ENCODE assay signal across 8 cellular contexts in the genomic region with DNA sequence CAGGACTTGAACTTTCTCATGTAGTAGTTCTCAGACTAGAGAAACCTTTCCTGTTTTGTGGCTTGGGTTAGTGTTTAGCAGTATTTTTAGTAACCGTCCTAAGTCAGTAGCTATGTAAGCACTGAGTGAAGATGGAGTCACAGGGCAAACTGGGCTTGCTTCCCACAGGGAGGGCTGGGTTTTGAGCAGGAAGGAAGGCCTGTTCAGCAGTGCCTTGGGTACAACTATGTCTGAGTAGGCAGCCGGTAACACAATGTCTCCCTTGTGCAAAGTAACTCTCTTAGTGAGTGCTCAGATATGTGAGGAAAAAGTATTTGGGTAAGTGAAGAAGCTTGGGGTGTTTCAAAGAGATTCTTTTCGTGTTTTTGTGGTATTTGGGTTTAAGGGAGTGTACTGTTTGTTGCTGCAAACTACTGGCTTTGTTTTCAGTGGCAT.
DNase-seq lines count a peak whose midpoint lies in the region; ATAC-seq and TF ChIP-seq lines count a peak whose summit lies in the region.

No MANE protein-coding gene starts in this region.

- H3K36me3 ChIP-seq in CD8-positive, alpha-beta memory T cell (ENCODE audit: insufficient read depth, low read length): no peaks in the 10 kb centered on the region
- peaks cover 9% of the 10 kb centered on the region for H3K36me3 ChIP-seq in thymus (ENCODE audit: control insufficient read depth, insufficient read depth)

- no peaks in the 10 kb centered on the region for H3K27me3 Mint-ChIP-seq in CD8-positive, alpha-beta memory T cell
- H3K27me3 Mint-ChIP-seq in HFFc6 (ENCODE audit: insufficient read depth): no peaks in the 10 kb centered on the region; the same call in 1 of the 2 replicates
- no peaks in the 10 kb centered on the region for H3K27me3 Mint-ChIP-seq in T-cell
- no peaks in the 10 kb centered on the region for H3K27me3 Mint-ChIP-seq in mesothelial cell of epicardium (ENCODE audit: low read depth)

- H3K4me1 ChIP-seq in CD8-positive, alpha-beta memory T cell (ENCODE audit: insufficient read depth, low read length): peaks cover 30% of the 10 kb centered on the region
- H3K4me1 ChIP-seq in thymus (ENCODE audit: control insufficient read depth, insufficient read depth, low read length): no peaks in the 10 kb centered on the region

- H3K9me3 ChIP-seq in CD8-positive, alpha-beta memory T cell (ENCODE audit: low read length): peaks cover 10% of the 10 kb centered on the region
- no peaks in the 10 kb centered on the region for H3K9me3 ChIP-seq in thymus (ENCODE audit: control insufficient read depth)

- peaks cover 20 to 68% (median 30%) of the 10 kb centered on the region in 3 donors for H3K36me3 Mint-ChIP-seq in CD8-positive, alpha-beta memory T cell
- H3K36me3 Mint-ChIP-seq in HFFc6 (ENCODE audit: low read depth) (peaks cover 11% of the 10 kb centered on the region), T-cell (peaks cover 46% of the 10 kb centered on the region), mesothelial cell of epicardium (peaks cover 39% of the 10 kb centered on the region)

- H3K27me3 ChIP-seq in CD8-positive, alpha-beta memory T cell (ENCODE audit: insufficient read depth, low read length, poor library complexity, severe bottlenecking): no peaks in the 10 kb centered on the region
- no peaks in the 10 kb centered on the region for H3K27me3 ChIP-seq in thymus (ENCODE audit: control insufficient read depth, insufficient read depth)

- POLR2A ChIA-PET in CD8-positive, alpha-beta memory T cell (lab: Charles Lee): no interaction called here
- POLR2A ChIA-PET in T-cell (lab: Charles Lee): interaction anchor here in 1 of 2 donors (1.6 kb wide), 1 partner anchor 79 kb away, joined by 4 read pairs; no protein-coding TSS in a partner anchor

- CTCF ChIA-PET in CD8-positive, alpha-beta memory T cell (lab: Charles Lee): no interaction called here
- CTCF ChIA-PET in T-cell (lab: Charles Lee): interaction anchor here in 1 of 2 donors (0.7 kb wide), 1 partner anchor 275 kb away, joined by 3 read pairs; no protein-coding TSS in a partner anchor

- ATAC-seq in T-cell (replicated peaks in 1 of 4) (peak in 3 of 4 experiments; percentile 71 to 85 (median 73)), GM21526 (IDR thresholded peaks at IDR 0.05; ENCODE audit: low FRiP score, unreplicated experiment) (no peak), GM19328 (IDR thresholded peaks at IDR 0.05; ENCODE audit: unreplicated experiment) (no peak)

- 5% methylated on average over 3 of the region's 3 CpGs for WGBS in thymus

- no peak overlapping the region for H3K4me3 ChIP-seq in CD8-positive, alpha-beta memory T cell (ENCODE audit: low read length)
- H3K4me3 ChIP-seq in epithelial cell of esophagus (ENCODE audit: low read length) (peak overlapping the region; percentile 10), thymus (ENCODE audit: low read length) (no peak overlapping the region)

- peaks cover 57 to 82% (median 78%) of the 10 kb centered on the region in 3 donors for H3K4me1 Mint-ChIP-seq in CD8-positive, alpha-beta memory T cell
- H3K4me1 Mint-ChIP-seq in HFFc6 (ENCODE audit: low read depth): peaks cover 56% of the 10 kb centered on the region
- H3K4me1 Mint-ChIP-seq in T-cell: peaks cover 59 to 71% (median 61%) of the 10 kb centered on the region in 3 donors
- peaks cover 13% of the 10 kb centered on the region for H3K4me1 Mint-ChIP-seq in mesothelial cell of epicardium

- DNase-seq in CD8-positive, alpha-beta memory T cell: peak in 1 of 5 donors; percentile 19
- DNase-seq in HFFc6: peak; percentile 93
- peak in 11 of 34 experiments; percentile 1 to 25 (median 6) for DNase-seq in T-cell
- DNase-seq in epithelial cell of esophagus (ENCODE audit: low read depth): peak; percentile 94
- no peak for DNase-seq in mesothelial cell of epicardium (ENCODE audit: low spot score in 2 of 2, unreplicated experiment in 2 of 2)

- no peak overlapping the region for H3K27ac ChIP-seq in CD8-positive, alpha-beta memory T cell (ENCODE audit: low read depth, low read length)
- peak overlapping the region; percentile 77 for H3K27ac ChIP-seq in thymus (ENCODE audit: low read depth)

- peak overlapping the region; percentile 46 to 94 (median 68) for H3K27ac Mint-ChIP-seq in CD8-positive, alpha-beta memory T cell
- H3K27ac Mint-ChIP-seq in HFFc6: peak overlapping the region; percentile 98
- peak overlapping the region; percentile 19 to 88 for H3K27ac Mint-ChIP-seq in T-cell
- peak overlapping the region; percentile 82 for H3K27ac Mint-ChIP-seq in mesothelial cell of epicardium

- peak overlapping the region in 6 of 7 donors; percentile 25 to 75 (median 40) for H3K4me3 Mint-ChIP-seq in CD8-positive, alpha-beta memory T cell
- H3K4me3 Mint-ChIP-seq in HFFc6 (peak overlapping the region; percentile 88), T-cell (peak overlapping the region in 2 of 3 donors; percentile 28 to 59), mesothelial cell of epicardium (no peak overlapping the region)

- TF ChIP-seq CTCF in HFFc6 (IDR thresholded peaks at IDR 0.05) (no peak), epithelial cell of esophagus (IDR thresholded peaks at IDR 0.05; ENCODE audit: insufficient read depth, low read depth, low read length, missing control alignments) (no peak), mesothelial cell of epicardium (IDR thresholded peaks at IDR 0.05; ENCODE audit: unreplicated experiment) (no peak)

- H3K9me3 Mint-ChIP-seq in CD8-positive, alpha-beta memory T cell: peaks cover 6 to 11% (median 8%) of the 10 kb centered on the region in 5 donors
- H3K9me3 Mint-ChIP-seq in HFFc6 (no peaks in the 10 kb centered on the region; the same call in 1 of the 2 replicates), T-cell (peaks cover 0 to 13% (median 6%) of the 10 kb centered on the region in 3 donors), mesothelial cell of epicardium (peaks cover 14% of the 10 kb centered on the region)

Comparison
In these comparisons a context has a peak if more than half of its experiments do, and no peak if none do; other contexts are left out.
1. DNase-seq: peak in HFFc6 (single experiment) and epithelial cell of esophagus (single experiment); none in mesothelial cell of epicardium (0 of 2).
2. ATAC-seq: peak in T-cell (3 of 4); none in GM21526 (single experiment) and GM19328 (single experiment).
3. Peak in every context shown above with its lines, with median percentiles within 50 percentile points of each other: H3K27ac Mint-ChIP-seq.